8 cellular contexts compared by ENCODE assay signal in the genomic region with DNA sequence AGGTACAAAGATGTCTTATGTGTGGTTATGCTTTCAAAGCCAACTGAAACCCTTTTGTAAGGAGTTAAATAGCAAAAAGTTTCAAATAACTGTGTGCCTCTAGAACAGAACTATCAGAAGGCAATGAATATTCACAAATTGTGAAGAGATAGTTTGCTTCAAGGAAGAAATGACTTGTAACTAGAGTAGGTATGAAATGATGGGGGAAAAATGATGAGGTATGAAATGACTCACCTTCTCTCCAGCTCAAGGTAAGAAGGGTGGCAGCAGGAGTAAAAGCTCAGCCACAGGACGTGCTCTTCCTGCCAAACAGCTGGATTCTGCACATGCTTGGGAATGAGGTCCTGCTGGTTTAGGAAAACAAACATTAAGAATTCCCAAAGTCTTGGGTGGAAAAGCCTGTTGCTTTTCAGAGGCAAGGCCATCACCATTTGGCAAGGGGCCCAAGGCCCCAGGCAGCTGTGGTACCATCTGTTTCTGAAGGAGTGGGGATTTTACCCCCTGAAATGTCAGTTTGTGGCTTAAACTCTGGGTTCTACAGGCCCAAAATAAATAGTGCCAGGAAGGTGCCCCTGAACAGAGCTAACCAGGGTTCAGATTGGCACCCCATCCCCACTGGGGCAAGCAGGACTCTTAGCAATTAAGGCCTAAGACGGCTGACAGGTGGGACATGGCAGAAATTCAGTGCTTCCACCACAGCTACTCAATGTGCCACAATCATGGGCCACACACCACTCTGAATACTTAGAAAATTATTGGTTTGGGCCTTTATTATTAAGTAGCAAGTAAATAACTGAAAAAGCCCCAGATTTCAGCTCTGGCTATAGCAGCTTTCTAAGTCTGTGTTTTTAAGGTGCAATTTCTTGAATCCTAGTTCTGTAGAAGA. TPM values are rescaled to one million over a fixed set of nuclear protein-coding genes. Genes with fewer than 3 reads are reported as not detected.
DNase-seq lines count a peak whose midpoint lies in the region; ATAC-seq and TF ChIP-seq lines count a peak whose summit lies in the region.
"Had no signal": no experiment of that assay in that cellular context is flagged by ENCODE, and none has a peak within 500 bp of the region (broad histone marks: within the 10 kb centered on the region; RNA-seq: fewer than 3 reads in every experiment).

No MANE protein-coding gene starts in this region.

- H3K27me3 ChIP-seq in spleen (replicated peaks in 1 of 7): no peaks in the 10 kb centered on the region

- no peak for TF ChIP-seq CTCF in spleen (IDR thresholded peaks at IDR 0.05 in 8 of 11, conservative IDR thresholded peaks at IDR 0.05 in 3 of 11)

- H3K9me3 ChIP-seq in spleen: no peaks in the 10 kb centered on the region

- peak overlapping the region; percentile 15 for H3K4me3 Mint-ChIP-seq in activated naive CD4-positive, alpha-beta T cell treated with anti-CD3 and anti-CD28 coated beads, Interleukin-2, amount 50 U/mL, for 24 hours

- TF ChIP-seq POLR2A in spleen (IDR thresholded peaks at IDR 0.05): no peak

- H3K27me3 Mint-ChIP-seq in activated naive CD4-positive, alpha-beta T cell treated with anti-CD3 and anti-CD28 coated beads, Interleukin-2, amount 50 U/mL, for 24 hours: no peaks in the 10 kb centered on the region

- H3K4me3 ChIP-seq in spleen: no peak overlapping the region

- H3K27ac ChIP-seq in spleen: peak overlapping the region in 6 of 8 donors; percentile 6 to 65 (median 23)

- peaks cover 14% of the 10 kb centered on the region for H3K36me3 Mint-ChIP-seq in activated naive CD4-positive, alpha-beta T cell treated with anti-CD3 and anti-CD28 coated beads, Interleukin-2, amount 50 U/mL, for 24 hours

- peaks cover 10 to 91% (median 64%) of the 10 kb centered on the region in 6 donors for H3K36me3 ChIP-seq in spleen

- no peak for DNase-seq in spleen
- no peak for DNase-seq in DMS79 treated with DMSO at 0.1 percent for 48 hours (lab: John Stamatoyannopoulos, UW)
- no peak for DNase-seq in left colon
- DNase-seq in cerebellar cortex (ENCODE audit: low spot score): no peak

- 54 to 70% (median 55%) methylated on average over 2 of the region's 2 CpGs for WGBS in spleen, 5 donors

- intact Hi-C loops in spleen (cut with DNase I; ENCODE audit: low total_unique reads) (no loop called here), left colon (cut with DNase I, micrococcal nuclease) (loop anchor here in 1 of 2 donors (10.0 kb wide), 1 partner anchor 80 kb away; a partner anchor contains a TSS)

- no peaks in the 10 kb centered on the region for H3K9me3 Mint-ChIP-seq in activated naive CD4-positive, alpha-beta T cell treated with anti-CD3 and anti-CD28 coated beads, Interleukin-2, amount 50 U/mL, for 24 hours

- peak overlapping the region; percentile 85 for H3K27ac Mint-ChIP-seq in activated naive CD4-positive, alpha-beta T cell treated with anti-CD3 and anti-CD28 coated beads, Interleukin-2, amount 50 U/mL, for 24 hours

- H3K4me1 Mint-ChIP-seq in activated naive CD4-positive, alpha-beta T cell treated with anti-CD3 and anti-CD28 coated beads, Interleukin-2, amount 50 U/mL, for 24 hours: peaks cover 28% of the 10 kb centered on the region

- peak; percentile 47 for ATAC-seq in GM18909 (IDR thresholded peaks at IDR 0.05; ENCODE audit: poor library complexity, unreplicated experiment)
- peak; percentile 53 for ATAC-seq in HG03354 (IDR thresholded peaks at IDR 0.05; ENCODE audit: poor library complexity, severe bottlenecking, unreplicated experiment)
- ATAC-seq in left colon: no peak

- H3K4me1 ChIP-seq in spleen: peaks cover 0 to 65% (median 34%) of the 10 kb centered on the region in 6 donors

RNA-seq across cellular contexts. Expression of a gene that starts 13.3 kb away (rescaled TPM):
- total RNA-seq in spleen (100 to 1,000 TPM; 162 to 370 (median 205) TPM), left colon (100 to 1,000 TPM; 156 to 184 TPM)
- polyA plus RNA-seq in spleen: 100 to 1,000 TPM in 1 of 3 donors, 10 to 100 TPM in 2; 84.1 to 105 (median 92.5) TPM

RNA-seq across cellular contexts. Expression of a gene that starts 16.6 kb away (rescaled TPM):
- total RNA-seq in spleen (10 to 100 TPM; 15.4 to 73.8 (median 34.5) TPM), left colon (under 1 TPM in 1 of 2 donors, not detected in 1; 0.28 TPM)
- 10 to 100 TPM in 1 of 3 donors, 1 to 10 TPM in 2; 7.6 to 13.8 (median 9.8) TPM for polyA plus RNA-seq in spleen
- total RNA-seq: SK-MEL-5 had no signal

RNA-seq across cellular contexts. Expression of a gene that starts 44.2 kb away (rescaled TPM):
- 100 to 1,000 TPM; 206 to 401 (median 237) TPM for total RNA-seq in spleen
- 100 to 1,000 TPM in 2 of 3 donors, 10 to 100 TPM in 1; 52.0 to 175 (median 161) TPM for polyA plus RNA-seq in spleen
- 100 to 1,000 TPM in 1 of 2 donors, 10 to 100 TPM in 1; 57.7 to 125 TPM for total RNA-seq in left colon

Comparison
In these comparisons a context has a peak if more than half of its experiments do, and no peak if none do; other contexts are left out.
1. RNA of a gene that starts 16.6 kb away (total RNA-seq): 15.4 to 73.8 TPM in spleen; 0.28 TPM in left colon; every median in the first group is over 10 times any median in the second.